1 cellular context compared by ENCODE assay signal in genomic region chr2:53827398-53828175, GRCh38.
TF ChIP-seq lines count a peak whose summit lies in the region.

No MANE protein-coding gene starts in this region.

TF ChIP-seq in liver, 16 proteins besides CTCF, POLR2A, EP300 and RAD21 (continued from another document):
- TF ChIP-seq MAX (IDR thresholded peaks at IDR 0.05) (no peak), FOXA1 (IDR thresholded peaks at IDR 0.05) (no peak)
TF ChIP-seq in liver: peak in this region for 0.
